1 cellular context compared by ENCODE assay signal in the genomic region with DNA sequence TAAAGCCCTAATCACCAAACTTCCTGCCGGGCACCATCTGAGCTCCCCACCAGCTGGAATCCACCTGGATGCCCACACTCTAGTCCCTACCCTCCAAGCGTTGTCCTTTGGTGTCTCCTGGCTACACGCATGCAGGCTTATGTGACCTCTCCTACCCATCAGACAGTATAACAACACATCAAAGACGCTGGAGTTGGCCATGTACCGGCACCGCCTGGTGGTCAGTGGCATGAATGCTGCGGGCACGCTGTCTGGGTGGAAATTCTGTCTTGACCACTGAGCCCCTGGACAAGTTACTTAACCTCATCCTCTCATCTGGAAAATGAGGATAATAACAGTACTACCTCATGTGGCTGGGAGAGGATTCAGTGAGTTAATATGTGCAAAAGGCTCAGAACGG.
TF ChIP-seq lines count a peak whose summit lies in the region.

No MANE protein-coding gene starts in this region.

TF ChIP-seq in WTC11, 78 proteins besides CTCF, POLR2A, EP300 and RAD21 (continued from another document):
- TF ChIP-seq ZNF512 (CRISPR knock-in tag; IDR thresholded peaks at IDR 0.05; ENCODE audit: borderline replicate concordance) (no peak), E2F5 (CRISPR knock-in tag; IDR thresholded peaks at IDR 0.05) (no peak), ATF3 (CRISPR knock-in tag; conservative IDR thresholded peaks at IDR 0.05) (no peak), ZSCAN18 (CRISPR knock-in tag; IDR thresholded peaks at IDR 0.05) (no peak), CREB1 (CRISPR knock-in tag; IDR thresholded peaks at IDR 0.05) (no peak), TEAD4 (CRISPR knock-in tag; IDR thresholded peaks at IDR 0.05) (no peak), ZNF423 (CRISPR knock-in tag; IDR thresholded peaks at IDR 0.05) (no peak), E2F1 (CRISPR knock-in tag; IDR thresholded peaks at IDR 0.05) (no peak), ZNF121 (CRISPR knock-in tag; IDR thresholded peaks at IDR 0.05) (no peak)
- TF ChIP-seq, protein P1, sequence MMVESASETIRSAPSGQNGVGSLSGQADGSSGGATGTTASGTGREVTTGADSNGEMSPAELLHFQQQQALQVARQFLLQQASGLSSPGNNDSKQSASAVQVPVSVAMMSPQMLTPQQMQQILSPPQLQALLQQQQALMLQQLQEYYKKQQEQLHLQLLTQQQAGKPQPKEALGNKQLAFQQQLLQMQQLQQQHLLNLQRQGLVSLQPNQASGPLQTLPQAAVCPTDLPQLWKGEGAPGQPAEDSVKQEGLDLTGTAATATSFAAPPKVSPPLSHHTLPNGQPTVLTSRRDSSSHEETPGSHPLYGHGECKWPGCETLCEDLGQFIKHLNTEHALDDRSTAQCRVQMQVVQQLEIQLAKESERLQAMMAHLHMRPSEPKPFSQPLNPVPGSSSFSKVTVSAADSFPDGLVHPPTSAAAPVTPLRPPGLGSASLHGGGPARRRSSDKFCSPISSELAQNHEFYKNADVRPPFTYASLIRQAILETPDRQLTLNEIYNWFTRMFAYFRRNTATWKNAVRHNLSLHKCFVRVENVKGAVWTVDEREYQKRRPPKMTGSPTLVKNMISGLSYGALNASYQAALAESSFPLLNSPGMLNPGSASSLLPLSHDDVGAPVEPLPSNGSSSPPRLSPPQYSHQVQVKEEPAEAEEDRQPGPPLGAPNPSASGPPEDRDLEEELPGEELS (CRISPR knock-in tag; IDR thresholded peaks at IDR 0.05): no peak
